Comparison of ENCODE assay signal across 11 cellular contexts in genomic region chrX:19791562-19791961, GRCh38.
DNase-seq lines count a peak whose midpoint lies in the region; ATAC-seq, FAIRE-seq and TF ChIP-seq lines count a peak whose summit lies in the region.
"Had no signal": no experiment of that assay in that cellular context is flagged by ENCODE, and none has a peak within 500 bp of the region (broad histone marks: within the 10 kb centered on the region; RNA-seq: fewer than 3 reads in every experiment).

No MANE protein-coding gene starts in this region.

- peaks cover 36% of the 10 kb centered on the region for H3K36me3 Mint-ChIP-seq in activated T-helper 17 cell treated with anti-CD3 and anti-CD28 coated beads, Interleukin-2, amount 50 U/mL, for 72 hours (ENCODE audit: low read depth)
- H3K36me3 Mint-ChIP-seq: brain had no signal

- no peak for TF ChIP-seq CTCF in AG09309 (IDR thresholded peaks at IDR 0.05; ENCODE audit: control insufficient read depth, insufficient read depth, low read depth, low read length, missing control alignments)

- H3K4me3 Mint-ChIP-seq in activated T-helper 17 cell treated with anti-CD3 and anti-CD28 coated beads, Interleukin-2, amount 50 U/mL, for 72 hours = peak overlapping the region; percentile 75
- H3K4me3 Mint-ChIP-seq: brain had no signal

- no peak for FAIRE-seq in frontal cortex (lab: Jason Lieb, UNC)

- H3K9me3 Mint-ChIP-seq in activated T-helper 17 cell treated with anti-CD3 and anti-CD28 coated beads, Interleukin-2, amount 50 U/mL, for 72 hours = no peaks in the 10 kb centered on the region

- peaks cover 34% of the 10 kb centered on the region for H3K4me1 Mint-ChIP-seq in activated T-helper 17 cell treated with anti-CD3 and anti-CD28 coated beads, Interleukin-2, amount 50 U/mL, for 72 hours
- H3K4me1 Mint-ChIP-seq: brain had no signal

- H3K4me3 ChIP-seq in AG09309 (ENCODE audit: control insufficient read depth, low read depth, low read length) = no peak overlapping the region

- peak overlapping the region; percentile 85 for H3K27ac Mint-ChIP-seq in activated T-helper 17 cell treated with anti-CD3 and anti-CD28 coated beads, Interleukin-2, amount 50 U/mL, for 72 hours
- H3K27ac Mint-ChIP-seq: brain had no signal

- DNase-seq in AG09309 (ENCODE audit: low read depth) (peak; percentile 51), NCI-H1105 treated with DMSO at 0.1 percent for 48 hours (lab: John Stamatoyannopoulos, UW) (no peak), HuH-7 (ENCODE audit: low spot score) (no peak), frontal cortex (ENCODE audit: low spot score in 2 of 2) (no peak)
- DNase-seq: Caco-2 had no signal

- peak; percentile 61 for ATAC-seq in GM18907 (IDR thresholded peaks at IDR 0.05; ENCODE audit: unreplicated experiment)
- peak; percentile 64 for ATAC-seq in HG03280 (IDR thresholded peaks at IDR 0.05; ENCODE audit: unreplicated experiment)
- ATAC-seq in activated T-helper 17 cell treated with anti-CD3 and anti-CD28 coated beads, Interleukin-2, amount 50 U/mL, for 72 hours (replicated peaks) = peak; percentile 83
- ATAC-seq in HG02981 (IDR thresholded peaks at IDR 0.05; ENCODE audit: unreplicated experiment) = no peak
- ATAC-seq: Panc1 had no signal

- H3K27me3 Mint-ChIP-seq in activated T-helper 17 cell treated with anti-CD3 and anti-CD28 coated beads, Interleukin-2, amount 50 U/mL, for 72 hours = no peaks in the 10 kb centered on the region
